ENCODE assay signal across 8 cellular contexts in genomic region chr7:99472561-99473314, GRCh38. TPM values are rescaled to one million over a fixed set of nuclear protein-coding genes. Genes with fewer than 3 reads are reported as not detected.
DNase-seq lines count a peak whose midpoint lies in the region; ATAC-seq and TF ChIP-seq lines count a peak whose summit lies in the region.

TSS of gene ZNF789 (plus strand) at chr7:99472890. CDS start at chr7:99476457, 3,567 bp downstream.

- TF ChIP-seq POLR2A in suprapubic skin (IDR thresholded peaks at IDR 0.05) = no peak

- CTCF ChIA-PET in SK-N-SH (lab: Yijun Ruan, JAX) = interaction anchor here (1.0 kb wide), 1 partner anchor 24 kb away, joined by 3 read pairs; no protein-coding TSS in a partner anchor

- H3K4me3 ChIP-seq in SK-N-SH (ENCODE audit: low read depth in 2 of 2, low read length in 1 of 2) (peak within 1 kb of the TSS; percentile 69 to 100), suprapubic skin (peak within 1 kb of the TSS; percentile 86)

- peak within 1 kb of the TSS; percentile 98 for H3K4me2 ChIP-seq in SK-N-SH

- peaks cover 5% of the 10 kb centered on the region in 2 experiments for H3K36me3 ChIP-seq in SK-N-SH (replicated peaks in 1 of 2; ENCODE audit: control insufficient read depth in 1 of 2, insufficient read depth in 2 of 2, low read length in 1 of 2)
- no peaks in the 10 kb centered on the region for H3K36me3 ChIP-seq in suprapubic skin

- no peaks in the 10 kb centered on the region for H4K20me1 ChIP-seq in SK-N-SH (ENCODE audit: insufficient read depth)

- H3K27ac ChIP-seq in SK-N-SH (ENCODE audit: low read depth in 2 of 2, low read length in 1 of 2) = peak within 1 kb of the TSS; percentile 74 to 91
- H3K27ac ChIP-seq in suprapubic skin = peak within 1 kb of the TSS; percentile 84

- TF ChIP-seq CTCF in SK-N-SH (IDR thresholded peaks at IDR 0.05) (no peak), suprapubic skin (IDR thresholded peaks at IDR 0.05) (no peak)

- DNase-seq in GM04504 (ENCODE audit: low read depth) = peak; percentile 90
- peak; percentile 88 for DNase-seq in NCI-H1048 (lab: John Stamatoyannopoulos, UW)
- DNase-seq in SK-N-SH = peak; percentile 100
- peak; percentile 99 for DNase-seq in activated naive CD4-positive, alpha-beta T cell treated with anti-CD3 and anti-CD28 coated beads, Interleukin-2, amount 50 U/mL, for 16 hours
- peak; percentile 100 for DNase-seq in germinal center (ENCODE audit: low spot score)
- DNase-seq in non-pigmented ciliary epithelial cell (ENCODE audit: low read depth) = peak; percentile 73
- peak; percentile 99 to 100 for DNase-seq in suprapubic skin (ENCODE audit: low spot score in 2 of 2)

- peak within 1 kb of the TSS; percentile 98 for H2AFZ ChIP-seq in SK-N-SH (ENCODE audit: low read depth)

- POLR2A ChIA-PET in SK-N-SH (lab: Yijun Ruan, JAX) = interaction anchor here (1.0 to 1.6 kb wide), 2 partner anchors 27 kb away, joined by 4 to 7 read pairs; partner anchors contain the start of gene ZNF394

- 0 out of 4 replicates have a peak, but pooled peaks of 1 of the 2 experiments have one; percentile 10 for TF ChIP-seq EP300 in SK-N-SH (IDR thresholded peaks at IDR 0.05; ENCODE audit: borderline replicate concordance in 1 of 2, low read depth in 1 of 2, low read length in 1 of 2)
- TF ChIP-seq EP300 in suprapubic skin (IDR thresholded peaks at IDR 0.05) = no peak

- ATAC-seq in HG02571 (IDR thresholded peaks at IDR 0.05; ENCODE audit: unreplicated experiment) = peak; percentile 92

- H3K4me1 ChIP-seq in SK-N-SH (ENCODE audit: control insufficient read depth in 1 of 2, insufficient read depth in 2 of 2, low read depth in 1 of 2, low read length in 1 of 2) (peaks cover 5 to 8% of the 10 kb centered on the region in 2 experiments; a peak in 2 of 4 replicates), suprapubic skin (peaks cover 19% of the 10 kb centered on the region)

- H3K9me3 ChIP-seq in SK-N-SH = no peaks in the 10 kb centered on the region
- no peaks in the 10 kb centered on the region for H3K9me3 ChIP-seq in suprapubic skin

- peak within 1 kb of the TSS; percentile 87 for H3K9ac ChIP-seq in SK-N-SH

- TF ChIP-seq RAD21 in SK-N-SH (IDR thresholded peaks at IDR 0.05; ENCODE audit: low read length) = no peak

- H3F3A ChIP-seq in SK-N-SH (replicated peaks; ENCODE audit: insufficient read depth) = peaks cover 16% of the 10 kb centered on the region

- no peaks in the 10 kb centered on the region for H3K27me3 ChIP-seq in SK-N-SH (ENCODE audit: insufficient read depth)
- no peaks in the 10 kb centered on the region for H3K27me3 ChIP-seq in suprapubic skin

- no peaks in the 10 kb centered on the region for H3K9me2 ChIP-seq in SK-N-SH

- H3K79me2 ChIP-seq in SK-N-SH (ENCODE audit: insufficient read depth) = peaks cover 49% of the 10 kb centered on the region

- 1% methylated on average over 44 of the region's 56 CpGs for WGBS in SK-N-SH (ENCODE audit: low lambda C conversion rate)
- under 1% methylated on average over 50 of the region's 56 CpGs for WGBS in suprapubic skin

TF ChIP-seq in SK-N-SH, 30 proteins besides CTCF, POLR2A, EP300 and RAD21 (continues in another document):
- no peak for TF ChIP-seq FOXJ3 (CRISPR knock-in tag; IDR thresholded peaks at IDR 0.05)
- TF ChIP-seq MEF2A (IDR thresholded peaks at IDR 0.05; ENCODE audit: borderline replicate concordance, low read depth) = no peak
- TF ChIP-seq RFX5 (IDR thresholded peaks at IDR 0.05; ENCODE audit: low read length) = peak; percentile 86
- TF ChIP-seq, protein P1, sequence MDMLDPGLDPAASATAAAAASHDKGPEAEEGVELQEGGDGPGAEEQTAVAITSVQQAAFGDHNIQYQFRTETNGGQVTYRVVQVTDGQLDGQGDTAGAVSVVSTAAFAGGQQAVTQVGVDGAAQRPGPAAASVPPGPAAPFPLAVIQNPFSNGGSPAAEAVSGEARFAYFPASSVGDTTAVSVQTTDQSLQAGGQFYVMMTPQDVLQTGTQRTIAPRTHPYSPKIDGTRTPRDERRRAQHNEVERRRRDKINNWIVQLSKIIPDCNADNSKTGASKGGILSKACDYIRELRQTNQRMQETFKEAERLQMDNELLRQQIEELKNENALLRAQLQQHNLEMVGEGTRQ (IDR thresholded peaks at IDR 0.05; ENCODE audit: borderline replicate concordance, low read depth, low read length) = peak; percentile 94
- TF ChIP-seq USF1 (IDR thresholded peaks at IDR 0.05; ENCODE audit: borderline replicate concordance, low read depth) = peak; percentile 99
- TF ChIP-seq SIN3A (IDR thresholded peaks at IDR 0.05; ENCODE audit: borderline replicate concordance, low read depth, low read length) = no peak; the same call in 1 of the 2 replicates
- TF ChIP-seq ELF1 (IDR thresholded peaks at IDR 0.05) = peak; percentile 27; the same call in 1 of the 2 replicates
- peak; percentile 81; the same call in 1 of the 2 replicates for TF ChIP-seq TAF1 (IDR thresholded peaks at IDR 0.05; ENCODE audit: borderline replicate concordance, low read depth, low read length)
- TF ChIP-seq YY1 (IDR thresholded peaks at IDR 0.05; ENCODE audit: low read depth) = no peak; the same call in 1 of the 2 replicates
- peak; percentile 41; the same call in 1 of the 2 replicates for TF ChIP-seq GABPA (IDR thresholded peaks at IDR 0.05; ENCODE audit: low read depth)
- TF ChIP-seq NRF1 (IDR thresholded peaks at IDR 0.05; ENCODE audit: low read depth, low read length) = peak; percentile 64
- TF ChIP-seq TEAD4 (IDR thresholded peaks at IDR 0.05; ENCODE audit: borderline replicate concordance, insufficient read depth) = no peak
- TF ChIP-seq RXRA (IDR thresholded peaks at IDR 0.05; ENCODE audit: borderline replicate concordance, low read depth) = no peak
- TF ChIP-seq POLR2AphosphoS5 (IDR thresholded peaks at IDR 0.05; ENCODE audit: low read depth, low read length) = peak; percentile 69
- peak; percentile 83 for TF ChIP-seq CHD2 (IDR thresholded peaks at IDR 0.05; ENCODE audit: low read length, partially characterized antibody)
- TF ChIP-seq NFIC (IDR thresholded peaks at IDR 0.05; ENCODE audit: borderline replicate concordance) = peak; percentile 4; the same call in 1 of the 2 replicates
- peak; percentile 14; the same call in 1 of the 2 replicates for TF ChIP-seq TCF12 (IDR thresholded peaks at IDR 0.05)
- TF ChIP-seq PBX3 (IDR thresholded peaks at IDR 0.05) = peak; percentile 98
- peak; percentile 71 for TF ChIP-seq RCOR1 (IDR thresholded peaks at IDR 0.05; ENCODE audit: low read length)
- peak; percentile 84 for TF ChIP-seq MXI1 (IDR thresholded peaks at IDR 0.05; ENCODE audit: low read depth, low read length)
- TF ChIP-seq, protein P2, sequence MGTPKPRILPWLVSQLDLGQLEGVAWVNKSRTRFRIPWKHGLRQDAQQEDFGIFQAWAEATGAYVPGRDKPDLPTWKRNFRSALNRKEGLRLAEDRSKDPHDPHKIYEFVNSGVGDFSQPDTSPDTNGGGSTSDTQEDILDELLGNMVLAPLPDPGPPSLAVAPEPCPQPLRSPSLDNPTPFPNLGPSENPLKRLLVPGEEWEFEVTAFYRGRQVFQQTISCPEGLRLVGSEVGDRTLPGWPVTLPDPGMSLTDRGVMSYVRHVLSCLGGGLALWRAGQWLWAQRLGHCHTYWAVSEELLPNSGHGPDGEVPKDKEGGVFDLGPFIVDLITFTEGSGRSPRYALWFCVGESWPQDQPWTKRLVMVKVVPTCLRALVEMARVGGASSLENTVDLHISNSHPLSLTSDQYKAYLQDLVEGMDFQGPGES (IDR thresholded peaks at IDR 0.05; ENCODE audit: low read depth, low read length) = peak; percentile 83

RNA-seq across cellular contexts. Expression of gene ZNF789, which starts in this region (rescaled TPM):
- 27.7 and 34.5 TPM in 2 replicates for polyA plus RNA-seq in SK-N-SH (2012; rRNA removed)
- polyA plus RNA-seq in SK-N-SH (2012; cell fraction: cytosol; rRNA removed) = 19.9 and 20.2 TPM in 2 replicates
- 68.2 and 103 TPM in 2 replicates for polyA plus RNA-seq in SK-N-SH (2012; cell fraction: nucleus; rRNA removed)
- 10 to 100 TPM in 1 of 4 donors, 1 to 10 TPM in 3; 4.4 to 16.3 (median 5.3) TPM for total RNA-seq in suprapubic skin

Comparison
In these comparisons a context has a peak if more than half of its experiments do, and no peak if none do; other contexts are left out.
1. Peak in every context shown above with its lines: DNase-seq, ATAC-seq, H3K4me3 ChIP-seq and H3K27ac ChIP-seq.